In genomic region chrX:107683124-107683895, GRCh38 we compare ENCODE assay signal across 9 cellular contexts. TPM values are rescaled to one million over a fixed set of nuclear protein-coding genes. Genes with fewer than 3 reads are reported as not detected.
DNase-seq lines count a peak whose midpoint lies in the region; ATAC-seq, FAIRE-seq and TF ChIP-seq lines count a peak whose summit lies in the region.
"Had no signal": no experiment of that assay in that cellular context is flagged by ENCODE, and none has a peak within 500 bp of the region (broad histone marks: within the 10 kb centered on the region; RNA-seq: fewer than 3 reads in every experiment).

No MANE protein-coding gene starts in this region.

- DNase-seq in T-helper 17 cell (no peak), mesenteric fat pad (ENCODE audit: low spot score) (peak; percentile 6), tibial artery (peak; percentile 69 to 70), NCI-H2171 (lab: John Stamatoyannopoulos, UW) (no peak), H54 (ENCODE audit: insufficient read length, low spot score) (no peak)
- DNase-seq: stimulated activated naive CD8-positive, alpha-beta T cell treated with anti-CD3 and anti-CD28 coated beads, Interleukin-15, amount 100 ng/mL, for 72 hours had no signal

- no peaks in the 10 kb centered on the region for H3K9me3 ChIP-seq in T-helper 17 cell (ENCODE audit: control insufficient read depth, low read length, poor library complexity, severe bottlenecking)
- H3K9me3 ChIP-seq in esophagus (ENCODE audit: control insufficient read depth in 2 of 2, insufficient read depth in 1 of 2, low read depth in 1 of 2, low read length in 1 of 2): no peaks in the 10 kb centered on the region
- no peaks in the 10 kb centered on the region for H3K9me3 ChIP-seq in tibial artery

- TF ChIP-seq POLR2A in H54 (IDR thresholded peaks at IDR 0.05; ENCODE audit: low read depth, low read length): no peak

- H3K4me3 ChIP-seq in esophagus (ENCODE audit: low read depth in 1 of 2, low read length in 2 of 2) (no peak overlapping the region), tibial artery (no peak overlapping the region)

- H3K4me1 Mint-ChIP-seq in T-helper 17 cell: peaks cover 37% of the 10 kb centered on the region

- peak overlapping the region; percentile 73 to 83 for H3K27ac ChIP-seq in esophagus (ENCODE audit: low read depth in 2 of 2, low read length in 1 of 2)
- H3K27ac ChIP-seq in tibial artery: peak overlapping the region; percentile 57 to 67

- H3K27me3 ChIP-seq in esophagus (ENCODE audit: control insufficient read depth in 1 of 2, insufficient read depth in 2 of 2, low read length in 2 of 2): no peaks in the 10 kb centered on the region
- H3K27me3 ChIP-seq in tibial artery: no peaks in the 10 kb centered on the region

- H3K4me1 ChIP-seq in esophagus (ENCODE audit: control insufficient read depth in 2 of 2, insufficient read depth in 2 of 2, low read length in 1 of 2): peaks cover 0 to 15% of the 10 kb centered on the region in 2 donors
- peaks cover 0 to 64% (median 17%) of the 10 kb centered on the region in 4 donors for H3K4me1 ChIP-seq in tibial artery

- H3K36me3 ChIP-seq in esophagus (ENCODE audit: control insufficient read depth in 2 of 2, insufficient read depth in 2 of 2, low read length in 1 of 2) (no peaks in the 10 kb centered on the region), tibial artery (no peaks in the 10 kb centered on the region)

- intact Hi-C loops in tibial artery (cut with DNase I; ENCODE audit: low total_unique reads): no loop called here

- WGBS in esophagus, 2 donors: 29 to 45% methylated on average over 4 of the region's 4 CpGs

- TF ChIP-seq CTCF in tibial artery (IDR thresholded peaks at IDR 0.05): no peak

- peak overlapping the region; percentile 72 for H3K27ac Mint-ChIP-seq in T-helper 17 cell

- no peak overlapping the region for H3K4me3 Mint-ChIP-seq in T-helper 17 cell
- H3K4me3 Mint-ChIP-seq: stimulated activated naive CD8-positive, alpha-beta T cell treated with anti-CD3 and anti-CD28 coated beads, Interleukin-15, amount 100 ng/mL, for 72 hours had no signal

- no peaks in the 10 kb centered on the region for H3K27me3 Mint-ChIP-seq in T-helper 17 cell
- H3K27me3 Mint-ChIP-seq: stimulated activated naive CD8-positive, alpha-beta T cell treated with anti-CD3 and anti-CD28 coated beads, Interleukin-15, amount 100 ng/mL, for 72 hours had no signal

- ATAC-seq in T-helper 17 cell (no peak), GM21619 (IDR thresholded peaks at IDR 0.05; ENCODE audit: unreplicated experiment) (no peak)
- ATAC-seq: stimulated activated naive CD8-positive, alpha-beta T cell treated with anti-CD3 and anti-CD28 coated beads, Interleukin-15, amount 100 ng/mL, for 72 hours had no signal

- FAIRE-seq in H54 (lab: Jason Lieb, UNC): no peak
- FAIRE-seq: D721Med had no signal

- H3K36me3 Mint-ChIP-seq in T-helper 17 cell (ENCODE audit: low read depth): peaks cover 2% of the 10 kb centered on the region

RNA-seq across cellular contexts. Expression of gene PRPS1, which starts 55.0 kb away (rescaled TPM):
- total RNA-seq in T-helper 17 cell (10 to 100 TPM; 68.9 to 69.1 TPM), mesenteric fat pad (27.6 TPM)
- 10 to 100 TPM in 1 of 2 donors, 1 to 10 TPM in 1; 2.7 to 10.2 TPM for polyA plus RNA-seq in esophagus

Comparison
In these comparisons a context has a peak if more than half of its experiments do, and no peak if none do; other contexts are left out.
1. DNase-seq: peak in mesenteric fat pad (single experiment) and tibial artery (2 of 2); none in T-helper 17 cell (0 of 3), NCI-H2171 (single experiment) and H54 (single experiment).